Comparison of ENCODE assay signal across 14 cellular contexts in the genomic region with DNA sequence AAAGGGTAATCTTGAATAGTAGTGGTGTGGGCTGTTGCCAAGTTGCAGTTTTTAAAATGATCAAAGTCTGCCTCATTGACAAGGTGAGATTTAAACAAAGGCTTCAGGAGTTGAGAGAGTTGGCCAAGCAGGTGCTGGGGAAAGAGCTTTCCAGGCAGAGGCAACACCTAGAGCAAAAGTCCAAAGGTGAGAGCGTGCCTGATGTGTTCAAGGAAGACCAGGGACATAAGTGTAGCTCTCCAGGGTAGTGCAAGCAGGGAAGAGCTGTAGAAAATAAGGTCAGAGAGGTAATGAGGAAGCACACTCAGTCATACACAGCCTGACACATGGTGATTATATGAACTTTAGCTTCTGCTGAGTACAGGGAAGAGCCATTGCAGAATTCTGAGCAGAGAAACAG.
DNase-seq lines count a peak whose midpoint lies in the region; ATAC-seq and TF ChIP-seq lines count a peak whose summit lies in the region.
"Had no signal": no experiment of that assay in that cellular context is flagged by ENCODE, and none has a peak within 500 bp of the region (broad histone marks: within the 10 kb centered on the region; RNA-seq: fewer than 3 reads in every experiment).

No MANE protein-coding gene starts in this region.

- H3K36me3 ChIP-seq in hepatocyte (replicated peaks; ENCODE audit: insufficient read depth, low read depth), result no peaks in the 10 kb centered on the region
- H3K36me3 ChIP-seq: BE2C had no signal

- no peaks in the 10 kb centered on the region for H4K20me1 ChIP-seq in hepatocyte (ENCODE audit: insufficient read depth, poor library complexity, severe bottlenecking)

- ATAC-seq in GM21529 (IDR thresholded peaks at IDR 0.05; ENCODE audit: unreplicated experiment), result no peak
- ATAC-seq: A549; CD8-positive, alpha-beta T cell had no signal

- TF ChIP-seq CTCF in hepatocyte (IDR thresholded peaks at IDR 0.05; ENCODE audit: poor library complexity), result no peak
- TF ChIP-seq CTCF in nephron progenitor cell (IDR thresholded peaks at IDR 0.05), result no peak

- no peaks in the 10 kb centered on the region for H3K9me2 ChIP-seq in hepatocyte (replicated peaks; ENCODE audit: insufficient read depth)

- no peaks in the 10 kb centered on the region for H3K27me3 ChIP-seq in hepatocyte
- H3K27me3 ChIP-seq: BE2C had no signal

- H3K4me2 ChIP-seq in hepatocyte, result no peak overlapping the region
- H3K4me2 ChIP-seq: A549 had no signal

- WGBS in hepatocyte (ENCODE audit: low lambda C conversion rate, missing lambda C conversion rate), result 62% methylated on average over 1 of the region's 1 CpG

- no peak overlapping the region for H3K27ac ChIP-seq in hepatocyte
- H3K27ac ChIP-seq: A549, GM23248 had no signal

- H3K27me3 Mint-ChIP-seq in nephron progenitor cell (ENCODE audit: low read depth, poor library complexity), result peaks cover 6% of the 10 kb centered on the region

- no peak overlapping the region for H3K4me3 ChIP-seq in hepatocyte
- H3K4me3 ChIP-seq: A549, GM23248 had no signal

- H3K9me3 Mint-ChIP-seq in nephron progenitor cell, result no peaks in the 10 kb centered on the region
- H3K9me3 Mint-ChIP-seq: CD8-positive, alpha-beta T cell had no signal

- no peaks in the 10 kb centered on the region for H3K9me3 ChIP-seq in hepatocyte (ENCODE audit: low read depth)
- H3K9me3 ChIP-seq: A549, BE2C, Caco-2 had no signal

- no peak overlapping the region for H2AFZ ChIP-seq in hepatocyte
- H2AFZ ChIP-seq: GM23248 had no signal

- H3K27ac Mint-ChIP-seq in nephron progenitor cell, result peak overlapping the region; percentile 10
- H3K27ac Mint-ChIP-seq: CD14-positive monocyte; CD8-positive, alpha-beta T cell had no signal

- DNase-seq in HT-29 (ENCODE audit: low spot score) (peak; percentile 24), hepatocyte (ENCODE audit: low spot score) (peak; percentile 65), nephron progenitor cell (no peak), SK-N-DZ (ENCODE audit: low spot score) (no peak), C1 segment of cervical spinal cord (lab: John Stamatoyannopoulos, UW) (no peak)
- DNase-seq: BE2C; Caco-2; CD8-positive, alpha-beta T cell; GM23248; H7; IMR-90 had no signal

- H3K4me1 Mint-ChIP-seq in nephron progenitor cell, result no peaks in the 10 kb centered on the region
- H3K4me1 Mint-ChIP-seq: CD14-positive monocyte had no signal

- H3K36me3 Mint-ChIP-seq in nephron progenitor cell (ENCODE audit: low read depth), result no peaks in the 10 kb centered on the region
- H3K36me3 Mint-ChIP-seq: CD14-positive monocyte; CD8-positive, alpha-beta T cell had no signal

- no peak overlapping the region for H3K4me3 Mint-ChIP-seq in nephron progenitor cell
- H3K4me3 Mint-ChIP-seq: CD14-positive monocyte; CD8-positive, alpha-beta T cell had no signal

- H3K4me1 ChIP-seq in hepatocyte (ENCODE audit: insufficient read depth), result peaks cover 4% of the 10 kb centered on the region
- H3K4me1 ChIP-seq: A549, BE2C, Caco-2 had no signal

- no peaks in the 10 kb centered on the region for H3K79me2 ChIP-seq in hepatocyte

Comparison
In these comparisons a context has a peak if more than half of its experiments do, and no peak if none do; other contexts are left out.
1. DNase-seq: peak in HT-29 (single experiment) and hepatocyte (single experiment); none in nephron progenitor cell (single experiment), SK-N-DZ (single experiment) and C1 segment of cervical spinal cord (0 of 14).